Comparison of ENCODE assay signal across 15 cellular contexts in the genomic region with DNA sequence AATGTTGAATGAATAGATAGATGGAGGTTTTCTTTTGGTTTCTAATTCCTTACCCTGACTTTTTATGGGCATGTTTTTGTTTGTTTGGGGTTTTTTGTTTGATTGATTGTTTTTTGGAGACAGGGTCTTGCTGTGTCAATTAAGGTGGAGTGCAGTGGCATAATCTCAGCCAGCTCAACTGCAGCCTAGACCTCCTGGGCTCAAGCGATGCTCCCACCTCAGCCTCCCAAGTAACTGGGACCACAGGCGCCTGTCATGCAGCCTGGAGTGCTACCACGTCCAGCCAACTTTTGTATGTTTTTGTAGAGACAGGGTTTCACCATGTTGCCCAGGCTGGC. TPM values are rescaled to one million over a fixed set of nuclear protein-coding genes. Genes with fewer than 3 reads are reported as not detected.
DNase-seq lines count a peak whose midpoint lies in the region; ATAC-seq and TF ChIP-seq lines count a peak whose summit lies in the region.
"Had no signal": no experiment of that assay in that cellular context is flagged by ENCODE, and none has a peak within 500 bp of the region (broad histone marks: within the 10 kb centered on the region; RNA-seq: fewer than 3 reads in every experiment).

No MANE protein-coding gene starts in this region.

- H3K9me2 ChIP-seq in OCI-LY1 (ENCODE audit: low read depth, low read length) = no peaks in the 10 kb centered on the region

- peak overlapping the region in 1 of 12 donors; percentile 6 for H3K4me3 ChIP-seq in heart left ventricle
- H3K4me3 ChIP-seq in OCI-LY1 (ENCODE audit: low read depth, low read length, poor library complexity, severe bottlenecking) = peak overlapping the region; percentile 83
- no peak overlapping the region for H3K4me3 ChIP-seq in esophagus muscularis mucosa
- H3K4me3 ChIP-seq in skeletal muscle tissue (ENCODE audit: low read length in 3 of 3) = no peak overlapping the region

- intact Hi-C loops in heart left ventricle (cut with DNase I) = loop anchor here in 8 of 10 donors (2.0 to 10.0 kb wide), 10 partner anchors 21 to 145 kb away; a partner anchor contains a TSS
- intact Hi-C loops in Right ventricle myocardium inferior (cut with DNase I) = loop anchor here (2.0 to 10.0 kb wide), 4 partner anchors 21 to 119 kb away; no protein-coding TSS in a partner anchor
- intact Hi-C loops in esophagus muscularis mucosa (cut with DNase I) = loop anchor here (2.0 to 5.0 kb wide), 2 partner anchors 145 to 197 kb away; a partner anchor contains a TSS

- H3K4me2 ChIP-seq in OCI-LY1 (ENCODE audit: low read length) = peak overlapping the region; percentile 82; the same call in 1 of the 2 replicates

- peaks cover 0 to 35% (median 23%) of the 10 kb centered on the region in 12 donors for H3K4me1 ChIP-seq in heart left ventricle
- H3K4me1 ChIP-seq in OCI-LY1 (ENCODE audit: insufficient read depth, low read length, severe bottlenecking) = peaks cover 22% of the 10 kb centered on the region
- peaks cover 32 to 44% (median 38%) of the 10 kb centered on the region in 4 donors for H3K4me1 ChIP-seq in esophagus muscularis mucosa
- H3K4me1 ChIP-seq in skeletal muscle tissue (ENCODE audit: control insufficient read depth in 3 of 3, insufficient read depth in 3 of 3, low read length in 3 of 3) = peaks cover 22 to 26% (median 22%) of the 10 kb centered on the region in 3 donors
- H3K4me1 ChIP-seq: parathyroid adenoma had no signal

- H3K9me3 ChIP-seq in heart left ventricle (peaks cover 0 to 9% (median 3%) of the 10 kb centered on the region in 12 donors), OCI-LY1 (ENCODE audit: low read length) (peaks cover 3% of the 10 kb centered on the region; the same call in 1 of the 2 replicates), esophagus muscularis mucosa (peaks cover 0 to 4% (median 2%) of the 10 kb centered on the region in 4 donors), skeletal muscle tissue (ENCODE audit: control insufficient read depth in 3 of 3, low read length in 3 of 3) (peaks cover 0 to 2% (median 0%) of the 10 kb centered on the region in 3 donors)

- ATAC-seq in heart left ventricle = no peak
- no peak for ATAC-seq in Right ventricle myocardium inferior
- no peak for ATAC-seq in HG03095 (IDR thresholded peaks at IDR 0.05; ENCODE audit: unreplicated experiment)
- no peak for ATAC-seq in left lobe of liver
- ATAC-seq: effector memory CD8-positive, alpha-beta T cell; T-helper 17 cell had no signal

- no peaks in the 10 kb centered on the region for H3K27me3 ChIP-seq in heart left ventricle
- no peaks in the 10 kb centered on the region for H3K27me3 ChIP-seq in OCI-LY1 (ENCODE audit: insufficient read depth, low read length)
- no peaks in the 10 kb centered on the region for H3K27me3 ChIP-seq in esophagus muscularis mucosa
- H3K27me3 ChIP-seq in skeletal muscle tissue (ENCODE audit: control insufficient read depth in 3 of 3, insufficient read depth in 3 of 3, low read length in 3 of 3) = no peaks in the 10 kb centered on the region

- no peaks in the 10 kb centered on the region for H4K20me1 ChIP-seq in OCI-LY1 (ENCODE audit: insufficient read depth, low read length)

- TF ChIP-seq POLR2A in heart left ventricle (IDR thresholded peaks at IDR 0.05) (no peak), esophagus muscularis mucosa (IDR thresholded peaks at IDR 0.05; ENCODE audit: low read depth) (no peak)

- H3K9ac ChIP-seq in OCI-LY1 (ENCODE audit: low read length) (no peak overlapping the region), skeletal muscle tissue (ENCODE audit: low read depth in 1 of 3, low read length in 3 of 3) (peak overlapping the region in 2 of 3 donors; percentile 19 to 40)
- H3K9ac ChIP-seq: parathyroid adenoma had no signal

- H3F3A ChIP-seq in OCI-LY1 (ENCODE audit: insufficient read depth, low read length) = no peaks in the 10 kb centered on the region

- WGBS in heart left ventricle, 4 donors = 87 to 91% (median 89%) methylated on average over 3 of the region's 3 CpGs
- WGBS in esophagus muscularis mucosa = 81% methylated on average over 3 of the region's 3 CpGs

- H3K27ac ChIP-seq in heart left ventricle = peak overlapping the region in 10 of 12 donors; percentile 93 to 99 (median 97)
- H3K27ac ChIP-seq in OCI-LY1 (ENCODE audit: low read depth, low read length, poor library complexity, severe bottlenecking) = peak overlapping the region; percentile 66
- peak overlapping the region; percentile 92 to 98 (median 96) for H3K27ac ChIP-seq in esophagus muscularis mucosa (replicated peaks in 1 of 4)
- peak overlapping the region; percentile 26 for H3K27ac ChIP-seq in skeletal muscle tissue (ENCODE audit: low read depth, low read length)
- H3K27ac ChIP-seq: parathyroid adenoma had no signal

- TF ChIP-seq EP300 in esophagus muscularis mucosa (IDR thresholded peaks at IDR 0.05) = no peak

- no peak for DNase-seq in heart left ventricle
- DNase-seq in Right ventricle myocardium inferior (ENCODE audit: missing footprints) = no peak
- no peak for DNase-seq in esophagus muscularis mucosa (ENCODE audit: extremely low spot score)
- no peak for DNase-seq in left lobe of liver (ENCODE audit: low spot score)
- no peak for DNase-seq in NOMO-1 treated with DMSO at 0.1 percent for 48 hours (lab: John Stamatoyannopoulos, UW; ENCODE audit: unreplicated experiment)
- DNase-seq: DMS79 treated with DMSO at 0.1 percent for 48 hours; effector memory CD8-positive, alpha-beta T cell; mesendoderm; NCI-H187; NCI-H524; T-helper 17 cell had no signal

- H3K79me2 ChIP-seq in OCI-LY1 (ENCODE audit: insufficient read depth, low read length) = peaks cover 27% of the 10 kb centered on the region

- no peak for TF ChIP-seq CTCF in heart left ventricle (IDR thresholded peaks at IDR 0.05)
- no peak for TF ChIP-seq CTCF in OCI-LY1 (IDR thresholded peaks at IDR 0.05; ENCODE audit: low read length)
- TF ChIP-seq CTCF in esophagus muscularis mucosa (IDR thresholded peaks at IDR 0.05) = no peak

- H2AFZ ChIP-seq in OCI-LY1 (ENCODE audit: low read length) = no peak overlapping the region

- H3K36me3 ChIP-seq in heart left ventricle (no peaks in the 10 kb centered on the region), OCI-LY1 (ENCODE audit: insufficient read depth, low read length) (no peaks in the 10 kb centered on the region), esophagus muscularis mucosa (no peaks in the 10 kb centered on the region), skeletal muscle tissue (ENCODE audit: control insufficient read depth in 3 of 3, insufficient read depth in 3 of 3, low read length in 3 of 3) (no peaks in the 10 kb centered on the region)

RNA-seq across cellular contexts. Expression of a gene that starts 1.5 kb away (rescaled TPM):
- total RNA-seq in heart left ventricle = 10 to 100 TPM; 29.6 to 68.4 (median 54.9) TPM
- polyA plus RNA-seq in heart left ventricle = 10 to 100 TPM; 15.9 to 22.4 TPM
- 47.6 TPM for total RNA-seq in Right ventricle myocardium inferior
- total RNA-seq in esophagus muscularis mucosa = 10 to 100 TPM; 37.1 to 57.2 (median 47.4) TPM
- 28.7 TPM for total RNA-seq in skeletal muscle tissue
- total RNA-seq in left lobe of liver = 16.6 TPM

RNA-seq across cellular contexts. Expression of a gene that starts 31.9 kb away (rescaled TPM):
- 1,000 to 10,000 TPM in 1 of 9 donors, 100 to 1,000 TPM in 8; 504 to 1,180 (median 746) TPM for total RNA-seq in heart left ventricle
- 1,000 to 10,000 TPM; 1,028 to 2,277 TPM for polyA plus RNA-seq in heart left ventricle
- total RNA-seq in Right ventricle myocardium inferior = 718 TPM
- 1,000 to 10,000 TPM in 3 of 4 donors, 100 to 1,000 TPM in 1; 823 to 3,592 (median 2,534) TPM for total RNA-seq in esophagus muscularis mucosa
- total RNA-seq in skeletal muscle tissue = 1,815 TPM
- total RNA-seq in left lobe of liver = 346 TPM

Comparison
In these comparisons a context has a peak if more than half of its experiments do, and no peak if none do; other contexts are left out.
1. H3K27ac ChIP-seq: peak in every context shown above with its lines; median percentile 97 in heart left ventricle; 96 in esophagus muscularis mucosa; 66 in OCI-LY1; 26 in skeletal muscle tissue.